In the genomic region with DNA sequence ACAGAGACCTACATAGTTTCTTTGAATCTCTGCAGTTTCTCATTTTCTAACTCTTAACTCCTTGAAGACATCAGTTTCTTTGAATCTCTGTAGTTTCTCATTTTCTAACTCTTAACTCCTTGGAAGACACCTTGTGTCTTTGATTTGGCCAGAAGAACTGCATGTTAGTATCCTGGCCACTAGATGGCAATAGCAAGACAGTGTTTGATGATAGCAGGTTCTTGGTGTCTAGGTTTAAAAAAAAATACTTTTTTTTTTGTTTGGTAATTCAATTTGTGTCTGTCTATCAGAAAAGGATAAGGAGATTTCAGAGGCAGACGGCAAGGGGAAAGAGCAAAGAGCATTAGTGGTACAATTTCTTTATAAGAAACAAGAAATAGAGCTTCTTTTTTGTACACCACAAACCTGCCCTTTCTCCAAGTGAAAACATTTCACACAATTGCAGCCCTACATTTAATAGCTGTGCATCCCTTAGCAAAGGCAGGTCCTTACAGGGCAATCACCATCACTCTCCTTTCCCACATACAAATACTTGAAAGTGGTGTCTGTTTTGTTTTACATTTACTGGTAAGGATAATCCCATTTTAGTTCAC, we compare ENCODE assay signal across 8 cellular contexts.
DNase-seq lines count a peak whose midpoint lies in the region; ATAC-seq and TF ChIP-seq lines count a peak whose summit lies in the region.

No MANE protein-coding gene starts in this region.

- BruUV-seq in mammary epithelial cell (replicated peaks; lab: Mats Ljungman, UMichigan), result no TSS peak

- no peak overlapping the region for H4K8ac ChIP-seq in mesendoderm (ENCODE audit: low read depth, low read length)

- no peak overlapping the region for H3K9ac ChIP-seq in mammary epithelial cell (ENCODE audit: insufficient read depth, low read length)
- no peak overlapping the region for H3K9ac ChIP-seq in mesendoderm (ENCODE audit: low read length)

- 0% methylated on average over 1 of the region's 1 CpG for WGBS in mammary epithelial cell (ENCODE audit: low coverage, missing lambda C conversion rate)
- WGBS in mesendoderm (ENCODE audit: extremely low coverage, insufficient coverage, low lambda C conversion rate), result no CpG with 5 or more reads among the region's 1 CpG

- no peak overlapping the region for H2BK120ac ChIP-seq in mesendoderm (ENCODE audit: low read depth, low read length)

- H3K9me3 ChIP-seq in mammary epithelial cell (replicated peaks; ENCODE audit: insufficient read depth, low read length), result no peaks in the 10 kb centered on the region

- H3K56ac ChIP-seq in mesendoderm (ENCODE audit: low read length), result no peak overlapping the region

- H2AK5ac ChIP-seq in mesendoderm (ENCODE audit: low read length), result no peak overlapping the region

- H3K4me3 ChIP-seq in mammary epithelial cell (replicated peaks in 1 of 3; ENCODE audit: insufficient read depth in 1 of 3, low read depth in 2 of 3, low read length in 3 of 3) (no peak overlapping the region), mesendoderm (ENCODE audit: low read length) (no peak overlapping the region)

- in situ Hi-C loops in mammary epithelial cell (cut with MboI; ENCODE audit: low sequenced_read_pairs in 2 of 2), result loop anchor here in 1 of 2 donors (25.0 kb wide), 1 partner anchor 1751 kb away; a partner anchor contains a TSS

- TF ChIP-seq CTCF in mammary epithelial cell (conservative IDR thresholded peaks at IDR 0.05 in 1 of 2, IDR thresholded peaks at IDR 0.05 in 1 of 2; ENCODE audit: extremely low read depth in 1 of 2, insufficient read depth in 1 of 2, low read depth in 1 of 2, low read length in 2 of 2), result peak; percentile 82 to 85

- peak; percentile 69 for ATAC-seq in GM18517 (IDR thresholded peaks at IDR 0.05; ENCODE audit: unreplicated experiment)
- ATAC-seq in HG03103 (IDR thresholded peaks at IDR 0.05; ENCODE audit: low read depth, unreplicated experiment), result peak; percentile 61

- no peak overlapping the region for H3K27ac ChIP-seq in mammary epithelial cell (ENCODE audit: insufficient read depth, low read depth, low read length)
- no peak overlapping the region for H3K27ac ChIP-seq in mesendoderm (ENCODE audit: low read depth, low read length)

- no peak overlapping the region for H2AFZ ChIP-seq in mammary epithelial cell (ENCODE audit: low read depth, low read length)

- intact Hi-C loops in mammary epithelial cell (cut with micrococcal nuclease), result loop anchor here (1.0 to 2.0 kb wide), 2 partner anchors 691 to 1758 kb away; no protein-coding TSS in a partner anchor

- no peak overlapping the region for H3K18ac ChIP-seq in mesendoderm (ENCODE audit: low read length)

- CTCF ChIA-PET in mammary epithelial cell (lab: Charles Lee; ENCODE audit: low non-redundant PET), result no interaction called here

- H3K36me3 ChIP-seq in mammary epithelial cell (ENCODE audit: insufficient read depth, low read length) (no peaks in the 10 kb centered on the region), mesendoderm (ENCODE audit: control insufficient read depth, insufficient read depth, low read length) (no peaks in the 10 kb centered on the region)

- H3K23ac ChIP-seq in mesendoderm (ENCODE audit: low read length), result no peak overlapping the region

- H3K4ac ChIP-seq in mesendoderm (ENCODE audit: low read depth, low read length), result no peak overlapping the region

- dilution Hi-C loops in mammary epithelial cell (cut with HindIII; ENCODE audit: low sequenced_read_pairs), result no loop called here

- H4K20me1 ChIP-seq in mammary epithelial cell (ENCODE audit: insufficient read depth, low read length), result no peaks in the 10 kb centered on the region

- no peak overlapping the region for H2BK5ac ChIP-seq in mesendoderm (ENCODE audit: low read length)

- H3K79me2 ChIP-seq in mammary epithelial cell (ENCODE audit: insufficient read depth, low read length) (no peaks in the 10 kb centered on the region), mesendoderm (ENCODE audit: control insufficient read depth, insufficient read depth, low read length) (no peaks in the 10 kb centered on the region)

- H3K4me2 ChIP-seq in mammary epithelial cell (ENCODE audit: insufficient read depth, low read depth, low read length) (no peak overlapping the region), mesendoderm (ENCODE audit: low read length) (no peak overlapping the region)

- H3K4me1 ChIP-seq in mammary epithelial cell (ENCODE audit: insufficient read depth, low read length), result no peaks in the 10 kb centered on the region
- no peaks in the 10 kb centered on the region for H3K4me1 ChIP-seq in mesendoderm (ENCODE audit: control insufficient read depth, low read depth, low read length)

- no peak overlapping the region for H2BK15ac ChIP-seq in mesendoderm (replicated peaks; ENCODE audit: low read depth)

- H3K27me3 ChIP-seq in mammary epithelial cell (ENCODE audit: insufficient read depth, low read length) (no peaks in the 10 kb centered on the region), mesendoderm (ENCODE audit: insufficient read depth, low read length, poor library complexity) (no peaks in the 10 kb centered on the region)

- H4K5ac ChIP-seq in mesendoderm (ENCODE audit: low read length), result no peak overlapping the region

- H3K79me1 ChIP-seq in mesendoderm (ENCODE audit: low read length), result no peaks in the 10 kb centered on the region

- peak; percentile 61 for DNase-seq in AG20443 (ENCODE audit: low spot score)
- DNase-seq in NCI-H524 treated with DMSO at 0.1 percent for 48 hours (lab: John Stamatoyannopoulos, UW), result peak; percentile 63
- peak; percentile 28 for DNase-seq in mammary epithelial cell
- peak; percentile 72 for DNase-seq in mesendoderm
- no peak for DNase-seq in NK-92 treated with Interleukin-12 subunit alpha and Interleukin-12 subunit beta, amount 100 ng/mL, for 24 hours (lab: John Stamatoyannopoulos, UW)
- no peak for DNase-seq in GM19240 (ENCODE audit: insufficient read length, low spot score)

Comparison
In these comparisons a context has a peak if more than half of its experiments do, and no peak if none do; other contexts are left out.
1. DNase-seq: peak in AG20443 (single experiment), NCI-H524 treated with DMSO at 0.1 percent for 48 hours (single experiment), mammary epithelial cell (single experiment) and mesendoderm (single experiment); none in NK-92 treated with Interleukin-12 subunit alpha and Interleukin-12 subunit beta, amount 100 ng/mL, for 24 hours (single experiment) and GM19240 (single experiment).